7 cellular contexts compared by ENCODE assay signal in the genomic region with DNA sequence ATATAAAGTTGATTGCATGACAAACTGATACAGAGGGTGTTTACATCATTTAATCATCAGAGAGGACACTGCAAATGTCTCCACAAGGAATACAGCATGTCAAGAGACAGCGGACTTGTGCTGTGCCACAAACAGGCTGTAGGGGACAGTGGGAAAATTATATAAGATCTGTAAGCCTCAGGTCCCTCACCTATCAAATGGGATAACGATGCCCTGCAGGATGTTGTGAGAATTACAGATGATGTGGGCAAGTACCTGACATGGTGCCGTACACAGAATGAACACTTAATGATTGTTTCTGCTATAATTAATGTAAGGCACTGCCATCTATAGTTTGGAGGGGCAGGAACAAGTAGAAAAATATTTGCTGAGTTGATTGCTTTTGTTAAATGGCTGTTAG.
DNase-seq lines count a peak whose midpoint lies in the region; ATAC-seq, FAIRE-seq and TF ChIP-seq lines count a peak whose summit lies in the region.

No MANE protein-coding gene starts in this region.

- H2AK5ac ChIP-seq in H1 (ENCODE audit: low read depth, low read length) = no peak overlapping the region

- H2BK5ac ChIP-seq in H1 (ENCODE audit: low read depth, low read length) = no peak overlapping the region

- no peak overlapping the region for H2BK12ac ChIP-seq in H1 (ENCODE audit: low read depth, low read length)

- H3K36me3 ChIP-seq in H1 (ENCODE audit: control insufficient read depth in 2 of 4, insufficient read depth in 4 of 4, low read length in 3 of 4) (no peaks in the 10 kb centered on the region), small intestine (ENCODE audit: control insufficient read depth in 2 of 2, insufficient read depth in 2 of 2, low read length in 2 of 2) (peaks cover 0 to 2% of the 10 kb centered on the region in 2 donors), brain microvascular endothelial cell (replicated peaks) (no peaks in the 10 kb centered on the region)

- H3K9ac ChIP-seq in H1 (replicated peaks in 1 of 4; ENCODE audit: extremely low read depth in 1 of 4, low read depth in 3 of 4, low read length in 3 of 4) = no peak overlapping the region

- peaks cover 0 to 7% (median 2%) of the 10 kb centered on the region in 4 experiments; a peak in 3 of 7 replicates for H3K4me1 ChIP-seq in H1 (replicated peaks in 1 of 4; ENCODE audit: control insufficient read depth in 3 of 4, insufficient read depth in 4 of 4, low read length in 3 of 4)
- peaks cover 1 to 3% of the 10 kb centered on the region in 2 donors for H3K4me1 ChIP-seq in small intestine (ENCODE audit: control insufficient read depth in 2 of 2, insufficient read depth in 1 of 2, low read depth in 1 of 2, low read length in 1 of 2)

- CTCF ChIA-PET in H1 (lab: Charles Lee; ENCODE audit: partially characterized antibody) = interaction anchor here (0.7 to 3.7 kb wide), 16 partner anchors 7 to 156 kb away, joined by 3 to 17 read pairs (median 5); no protein-coding TSS in a partner anchor

- 0 out of 4 replicates have a peak, but pooled peaks cover 0 to 7% of the 10 kb centered on the region in 2 experiments for H3K79me2 ChIP-seq in H1 (ENCODE audit: control insufficient read depth in 1 of 2, insufficient read depth in 2 of 2, low read length in 2 of 2)

- H3K27me3 ChIP-seq in H1 (replicated peaks in 1 of 4; ENCODE audit: control insufficient read depth in 3 of 4, extremely low read depth in 1 of 4, insufficient read depth in 3 of 4, low read length in 3 of 4) (peaks cover 0 to 3% (median 0%) of the 10 kb centered on the region in 4 experiments; a peak in 1 of 7 replicates), small intestine (ENCODE audit: control insufficient read depth in 2 of 2, insufficient read depth in 2 of 2, low read length in 2 of 2) (no peaks in the 10 kb centered on the region), brain microvascular endothelial cell (replicated peaks) (no peaks in the 10 kb centered on the region)

- TF ChIP-seq POLR2A in H1 (IDR thresholded peaks at IDR 0.05; ENCODE audit: control extremely low read depth in 1 of 2, low read depth in 2 of 2, low read length in 2 of 2) = no peak

- H3K14ac ChIP-seq in H1 (ENCODE audit: insufficient read length) = no peak overlapping the region

- ATAC-seq in GM19395 (IDR thresholded peaks at IDR 0.05; ENCODE audit: unreplicated experiment) = no peak

- no peak overlapping the region for H3K56ac ChIP-seq in H1 (replicated peaks; ENCODE audit: insufficient read length, low read depth, low read length)

- FAIRE-seq in H1 (lab: Jason Lieb, UNC) (no peak), small intestine (lab: Jason Lieb, UNC) (no peak)

- H4K91ac ChIP-seq in H1 (replicated peaks; ENCODE audit: insufficient read length, low read length) = no peak overlapping the region

- WGBS in H1 (ENCODE audit: extremely low coverage in 1 of 2, insufficient coverage in 1 of 2, insufficient read length in 1 of 2, insufficient replicate concordance in 2 of 2, low coverage in 1 of 2, low lambda C conversion rate in 2 of 2, missing lambda C conversion rate in 1 of 2), 2 experiments = 70% methylated on average over 3 of the region's 3 CpGs; no CpG with 5 or more reads in 1 of the 2 experiments
- WGBS in small intestine, 3 donors = 62 to 75% (median 74%) methylated on average over 3 of the region's 3 CpGs

- no peak overlapping the region for H2BK20ac ChIP-seq in H1 (ENCODE audit: low read length)

- in situ Hi-C loops in brain microvascular endothelial cell (cut with HindIII; ENCODE audit: low pct_ligation_motif_present, low sequenced_read_pairs) = no loop called here

- H4K8ac ChIP-seq in H1 (ENCODE audit: extremely low read depth, insufficient read depth, low read length) = no peak overlapping the region

- H3K4me2 ChIP-seq in H1 (ENCODE audit: insufficient read depth in 1 of 2, low read depth in 2 of 2, low read length in 2 of 2) = no peak overlapping the region

- no peak overlapping the region for H3K23ac ChIP-seq in H1 (ENCODE audit: insufficient read length)

- TF ChIP-seq CTCF in GM12864 (IDR thresholded peaks at IDR 0.05; ENCODE audit: low read depth, low read length, missing control alignments) (peak; percentile 24), H1 (IDR thresholded peaks at IDR 0.05; ENCODE audit: control extremely low read depth in 1 of 3, insufficient read depth in 1 of 3, low read depth in 1 of 3, low read length in 3 of 3) (peak in 2 of 3 experiments; percentile 41 to 50; a peak in 3 of 4 replicates), brain microvascular endothelial cell (IDR thresholded peaks at IDR 0.05; ENCODE audit: low read depth, low read length, missing control alignments) (no peak)

- H3K9me3 ChIP-seq in H1 (ENCODE audit: insufficient read depth in 2 of 2, low read depth in 1 of 2, low read length in 1 of 2) = no peaks in the 10 kb centered on the region
- H3K9me3 ChIP-seq in small intestine (ENCODE audit: control insufficient read depth, low read depth) = no peaks in the 10 kb centered on the region

- H3K4ac ChIP-seq in H1 (replicated peaks; ENCODE audit: insufficient read length, low read depth, low read length) = no peak overlapping the region

- no peaks in the 10 kb centered on the region for H3K79me1 ChIP-seq in H1 (ENCODE audit: low read depth, low read length)

- POLR2A ChIA-PET in H1 (lab: Charles Lee; ENCODE audit: partially characterized antibody) = no interaction called here

- H4K5ac ChIP-seq in H1 (ENCODE audit: insufficient read length, low read depth, low read length) = no peak overlapping the region

- H3K18ac ChIP-seq in H1 (ENCODE audit: extremely low read depth, low read length) = no peak overlapping the region

- H2BK15ac ChIP-seq in H1 (ENCODE audit: low read length) = no peak overlapping the region

- H3K27ac ChIP-seq in H1 (ENCODE audit: low read depth, low read length) (no peak overlapping the region), small intestine (ENCODE audit: low read depth in 1 of 2, low read length in 1 of 2) (peak overlapping the region; percentile 14 to 68), brain microvascular endothelial cell (no peak overlapping the region)

- no peaks in the 10 kb centered on the region for H4K20me1 ChIP-seq in H1 (replicated peaks in 1 of 2; ENCODE audit: control insufficient read depth in 1 of 2, insufficient read depth in 2 of 2, low read length in 2 of 2)

- peak; percentile 17 to 33; a peak in 3 of 4 replicates for TF ChIP-seq RAD21 in H1 (IDR thresholded peaks at IDR 0.05 in 1 of 2, conservative IDR thresholded peaks at IDR 0.05 in 1 of 2; ENCODE audit: low read depth in 2 of 2, low read length in 2 of 2)

- TF ChIP-seq EP300 in H1 (IDR thresholded peaks at IDR 0.05; ENCODE audit: borderline replicate concordance in 1 of 2, low read depth in 2 of 2, low read length in 2 of 2) = no peak

- no peak overlapping the region for H3K4me3 ChIP-seq in GM12864 (ENCODE audit: low read depth, low read length)
- no peak overlapping the region for H3K4me3 ChIP-seq in H1 (ENCODE audit: extremely low read depth in 1 of 4, insufficient read depth in 2 of 4, low read depth in 3 of 4, low read length in 4 of 4)
- H3K4me3 ChIP-seq in small intestine (ENCODE audit: low read depth in 1 of 2, low read length in 2 of 2) = no peak overlapping the region
- no peak overlapping the region for H3K4me3 ChIP-seq in brain microvascular endothelial cell (ENCODE audit: low read depth, low read length)

- DNase-seq in GM12864 (ENCODE audit: low read depth) (no peak), NCI-H146 (lab: John Stamatoyannopoulos, UW) (peak; percentile 74), H1 (ENCODE audit: low read depth in 1 of 2, low spot score in 2 of 2) (no peak), small intestine (no peak), brain microvascular endothelial cell (no peak), DMS114 treated with DMSO at 0.1 percent for 48 hours (lab: John Stamatoyannopoulos, UW; ENCODE audit: unreplicated experiment) (no peak)

- H2AFZ ChIP-seq in H1 (ENCODE audit: low read length) = no peak overlapping the region

- H2BK120ac ChIP-seq in H1 (replicated peaks; ENCODE audit: low read depth, low read length) = no peak overlapping the region

- no peaks in the 10 kb centered on the region; the same call in 1 of the 2 replicates for H3K23me2 ChIP-seq in H1 (ENCODE audit: low read depth, low read length)

TF ChIP-seq in H1, 55 proteins besides CTCF, POLR2A, EP300 and RAD21 (continues in another document):
- TF ChIP-seq SRF (IDR thresholded peaks at IDR 0.05; ENCODE audit: low read depth, low read length) = no peak

Comparison
In these comparisons a context has a peak if more than half of its experiments do, and no peak if none do; other contexts are left out.
1. H3K27ac ChIP-seq: peak in small intestine (2 of 2); none in H1 (single experiment) and brain microvascular endothelial cell (single experiment).